21 cellular contexts compared by ENCODE assay signal in genomic region chr2:207786956-207787516, GRCh38.
"Had no signal": no experiment of that assay in that cellular context is flagged by ENCODE, and none has a peak within 500 bp of the region (broad histone marks: within the 10 kb centered on the region; RNA-seq: fewer than 3 reads in every experiment).

No MANE protein-coding gene starts in this region.

- H3K4me3 Mint-ChIP-seq: activated B cell treated with CpG ODN at 0.5 μM for 24 hours; activated CD4-positive, alpha-beta T cell treated with anti-CD3 and anti-CD28 coated beads, Interleukin-2, amount 10 ng/mL, durations not matched to agents 24 days and 14 days; activated CD8-positive, alpha-beta T cell treated with anti-CD3 and anti-CD28 coated beads, Interleukin-2, amount 10 ng/mL, durations not matched to agents 7 days and 5 days; activated naive CD8-positive, alpha-beta T cell treated with anti-CD3 and anti-CD28 coated beads for 36 hours; brain; central memory CD8-positive, alpha-beta T cell; naive thymus-derived CD8-positive, alpha-beta T cell; stimulated activated memory B cell treated with anti-CD40 and anti-IgM and Interleukin-4, amounts not matched to agents 10 μg/mL and 1 μg/mL and 100 μg/mL, for 72 hours had no signal

- H3K36me3 Mint-ChIP-seq: activated naive CD8-positive, alpha-beta T cell treated with anti-CD3 and anti-CD28 coated beads for 36 hours; brain; naive thymus-derived CD8-positive, alpha-beta T cell; stimulated activated memory B cell treated with anti-CD40 and anti-IgM and Interleukin-4, amounts not matched to agents 10 μg/mL and 1 μg/mL and 100 μg/mL, for 72 hours had no signal

- H3K27ac Mint-ChIP-seq: activated B cell treated with CpG ODN at 0.5 μM for 24 hours; activated CD4-positive, alpha-beta T cell treated with anti-CD3 and anti-CD28 coated beads, Interleukin-2, amount 10 ng/mL, durations not matched to agents 24 days and 14 days; activated CD8-positive, alpha-beta T cell treated with anti-CD3 and anti-CD28 coated beads, Interleukin-2, amount 10 ng/mL, durations not matched to agents 7 days and 5 days; activated naive CD8-positive, alpha-beta T cell treated with anti-CD3 and anti-CD28 coated beads for 36 hours; brain; naive thymus-derived CD8-positive, alpha-beta T cell; stimulated activated memory B cell treated with anti-CD40 and anti-IgM and Interleukin-4, amounts not matched to agents 10 μg/mL and 1 μg/mL and 100 μg/mL, for 72 hours had no signal

- H3K27ac ChIP-seq: coronary artery, esophagus squamous epithelium, pancreas, thyroid gland had no signal

- H3K27me3 ChIP-seq: esophagus squamous epithelium, left lung, pancreas, thyroid gland had no signal

- ATAC-seq: activated CD8-positive, alpha-beta T cell treated with anti-CD3 and anti-CD28 coated beads, Interleukin-2, amount 10 ng/mL, durations not matched to agents 7 days and 5 days; left lung; naive thymus-derived CD8-positive, alpha-beta T cell; pancreas; stimulated activated memory B cell treated with anti-CD40 and anti-IgM and Interleukin-4, amounts not matched to agents 10 μg/mL and 1 μg/mL and 100 μg/mL, for 72 hours had no signal

- H3K9me3 Mint-ChIP-seq: activated B cell treated with CpG ODN at 0.5 μM for 24 hours; activated CD4-positive, alpha-beta T cell treated with anti-CD3 and anti-CD28 coated beads, Interleukin-2, amount 10 ng/mL, durations not matched to agents 24 days and 14 days; activated naive CD8-positive, alpha-beta T cell treated with anti-CD3 and anti-CD28 coated beads for 36 hours; brain; central memory CD8-positive, alpha-beta T cell; naive thymus-derived CD8-positive, alpha-beta T cell; stimulated activated memory B cell treated with anti-CD40 and anti-IgM and Interleukin-4, amounts not matched to agents 10 μg/mL and 1 μg/mL and 100 μg/mL, for 72 hours had no signal

- H3K4me3 ChIP-seq: coronary artery, esophagus squamous epithelium, left lung, pancreas, thyroid gland had no signal

- DNase-seq: activated B cell treated with CpG ODN at 0.5 μM for 24 hours; activated CD4-positive, alpha-beta T cell treated with anti-CD3 and anti-CD28 coated beads, Interleukin-2, amount 10 ng/mL, durations not matched to agents 24 days and 14 days; activated CD8-positive, alpha-beta memory T cell treated with anti-CD3 and anti-CD28 coated beads, Interleukin-2, amount 50 U/mL, for 48 hours; activated CD8-positive, alpha-beta T cell treated with anti-CD3 and anti-CD28 coated beads, Interleukin-2, amount 10 ng/mL, durations not matched to agents 7 days and 5 days; activated gamma-delta T cell treated with Interleukin-2 at 50 U/mL for 16 hours; activated naive CD8-positive, alpha-beta T cell treated with anti-CD3 and anti-CD28 coated beads for 36 hours; effector CD4-positive, alpha-beta T cell; esophagus squamous epithelium; glutamatergic neuron; hypothalamus; kidney; left lung; mesenchymal stem cell; naive thymus-derived CD8-positive, alpha-beta T cell; pancreas; stimulated activated CD4-positive, alpha-beta T cell treated with anti-CD3 and anti-CD28 coated beads, Interleukin-2, amount 100 ng/mL, for 48 hours; thyroid gland had no signal

- H3K9me3 ChIP-seq: esophagus squamous epithelium, left lung, pancreas, thyroid gland had no signal

- H3K36me3 ChIP-seq: esophagus squamous epithelium, left lung, pancreas, thyroid gland had no signal

- H3K4me1 Mint-ChIP-seq: activated B cell treated with CpG ODN at 0.5 μM for 24 hours; activated CD4-positive, alpha-beta T cell treated with anti-CD3 and anti-CD28 coated beads, Interleukin-2, amount 10 ng/mL, durations not matched to agents 24 days and 14 days; activated naive CD8-positive, alpha-beta T cell treated with anti-CD3 and anti-CD28 coated beads for 36 hours; central memory CD8-positive, alpha-beta T cell; naive thymus-derived CD8-positive, alpha-beta T cell; stimulated activated memory B cell treated with anti-CD40 and anti-IgM and Interleukin-4, amounts not matched to agents 10 μg/mL and 1 μg/mL and 100 μg/mL, for 72 hours had no signal
